In genomic region chr6:42201382-42201781, GRCh38 we compare ENCODE assay signal across 18 cellular contexts. TPM values are rescaled to one million over a fixed set of nuclear protein-coding genes. Genes with fewer than 3 reads are reported as not detected.
"Had no signal": no experiment of that assay in that cellular context is flagged by ENCODE, and none has a peak within 500 bp of the region (broad histone marks: within the 10 kb centered on the region; RNA-seq: fewer than 3 reads in every experiment).

No MANE protein-coding gene starts in this region.

- H3K27ac Mint-ChIP-seq: activated naive CD4-positive, alpha-beta T cell treated with anti-CD3 and anti-CD28 coated beads for 36 hours; activated naive CD8-positive, alpha-beta T cell treated with anti-CD3 and anti-CD28 coated beads, Interleukin-2, amount 50 U/mL, for 24 hours; activated T-helper 2 cell treated with anti-CD3 and anti-CD28 coated beads, Interferon-gamma antibody, Interleukin-2, Interleukin-4, amounts not matched to agents 10 μg/mL and 5 μg/mL and 100 μg/mL, durations not matched to agents 14 hours and 24 hours and 36 hours had no signal

- DNase-seq: activated CD4-positive, alpha-beta T cell treated with anti-CD3 and anti-CD28 coated beads for 1 hour; activated CD4-positive, alpha-beta T cell treated with anti-CD3 and anti-CD28 coated beads, Interleukin-2, amount 50 U/mL, for 4 hours; activated naive CD4-positive, alpha-beta T cell treated with anti-CD3 and anti-CD28 coated beads for 36 hours; activated naive CD8-positive, alpha-beta T cell treated with anti-CD3 and anti-CD28 coated beads, Interleukin-2, amount 50 U/mL, for 24 hours; erythroblast; foreskin keratinocyte; glutamatergic neuron; nucleus accumbens; stimulated activated naive CD8-positive, alpha-beta T cell treated with anti-CD3 and anti-CD28 coated beads, Interleukin-15, Interleukin-2, amounts not matched to agents 100 U/mL and 50 U/mL, for 24 hours; T-helper 1 cell; T1000; transverse colon had no signal

- H3K27me3 Mint-ChIP-seq: activated naive CD8-positive, alpha-beta T cell treated with anti-CD3 and anti-CD28 coated beads, Interleukin-2, amount 50 U/mL, for 24 hours had no signal

- H3K9me3 Mint-ChIP-seq: activated naive CD8-positive, alpha-beta T cell treated with anti-CD3 and anti-CD28 coated beads, Interleukin-2, amount 50 U/mL, for 24 hours; activated T-helper 2 cell treated with anti-CD3 and anti-CD28 coated beads, Interferon-gamma antibody, Interleukin-2, Interleukin-4, amounts not matched to agents 10 μg/mL and 5 μg/mL and 100 μg/mL, durations not matched to agents 14 hours and 24 hours and 36 hours; nephron had no signal

- H3K27me3 ChIP-seq: foreskin keratinocyte, right atrium auricular region, transverse colon had no signal

- H3K4me1 Mint-ChIP-seq: nephron had no signal

- H3K36me3 ChIP-seq: transverse colon had no signal

- ATAC-seq: activated naive CD8-positive, alpha-beta T cell treated with anti-CD3 and anti-CD28 coated beads, Interleukin-2, amount 50 U/mL, for 24 hours; foreskin keratinocyte; stimulated activated naive CD8-positive, alpha-beta T cell treated with anti-CD3 and anti-CD28 coated beads, Interleukin-15, Interleukin-2, amounts not matched to agents 100 U/mL and 50 U/mL, for 24 hours had no signal

- H3K9me3 ChIP-seq: right atrium auricular region, transverse colon had no signal

- H3K4me3 Mint-ChIP-seq: activated naive CD4-positive, alpha-beta T cell treated with anti-CD3 and anti-CD28 coated beads for 36 hours; activated naive CD8-positive, alpha-beta T cell treated with anti-CD3 and anti-CD28 coated beads, Interleukin-2, amount 50 U/mL, for 24 hours; nephron had no signal

- H3K4me1 ChIP-seq: foreskin keratinocyte had no signal

- H3K4me3 ChIP-seq: right atrium auricular region, transverse colon had no signal

- H3K27ac ChIP-seq: foreskin keratinocyte, right atrium auricular region had no signal

RNA-seq across cellular contexts. Expression of gene GUCA1A, which starts 28.2 kb away (rescaled TPM):
- total RNA-seq: activated naive CD4-positive, alpha-beta T cell treated with anti-CD3 and anti-CD28 coated beads for 36 hours; foreskin keratinocyte; liver; posterior vena cava; right atrium auricular region; skeletal muscle tissue; transverse colon had no signal
- polyA plus RNA-seq: liver had no signal
